In the genomic region with DNA sequence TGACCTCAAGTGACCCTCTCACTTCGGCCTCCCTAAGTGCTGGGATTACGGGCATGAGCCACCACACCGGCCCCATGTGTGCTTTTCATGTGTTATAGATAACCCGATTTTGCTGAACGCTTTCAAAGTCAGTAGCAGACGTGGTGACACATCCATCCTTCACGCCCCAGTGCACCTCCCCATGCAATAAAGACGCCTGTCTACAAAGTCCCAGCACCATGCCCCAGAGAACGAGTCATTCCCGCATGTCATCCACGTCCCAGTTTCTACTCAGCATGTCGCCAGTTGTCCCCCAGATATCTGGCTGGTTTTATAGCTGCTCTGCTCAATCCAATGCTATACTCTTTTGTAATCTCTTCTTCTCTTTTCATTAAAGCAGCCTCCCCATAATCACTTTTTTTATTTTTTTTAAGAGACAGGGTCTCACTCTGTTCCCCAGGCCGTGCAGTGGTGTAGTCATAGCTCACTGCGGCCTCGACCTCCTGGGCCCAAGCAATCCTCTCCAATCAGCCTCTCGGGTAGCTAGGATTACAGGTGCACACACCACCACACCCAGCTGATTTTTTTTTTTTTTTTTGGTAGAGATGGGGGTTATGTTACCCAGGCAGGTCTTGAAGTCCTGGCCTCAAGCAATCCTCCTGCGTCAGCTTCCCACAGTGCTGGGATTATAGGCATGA, we compare ENCODE assay signal across 8 cellular contexts. TPM values are rescaled to one million over a fixed set of nuclear protein-coding genes. Genes with fewer than 3 reads are reported as not detected.
DNase-seq lines count a peak whose midpoint lies in the region; ATAC-seq and TF ChIP-seq lines count a peak whose summit lies in the region.

No MANE protein-coding gene starts in this region.

- peaks cover 0 to 74% (median 2%) of the 10 kb centered on the region in 11 experiments; a peak in 9 of 22 replicates for H4K20me1 ChIP-seq in BLaER1 treated with 17β-estradiol and CSF1 and Interleukin-3, amounts not matched to agents 10 nM and 100 nM

- H3K4me1 ChIP-seq in BLaER1 treated with 17β-estradiol and CSF1 and Interleukin-3, amounts not matched to agents 10 nM and 100 nM: peaks cover 89 to 96% (median 92%) of the 10 kb centered on the region in 10 experiments
- peaks cover 51% of the 10 kb centered on the region for H3K4me1 ChIP-seq in colonic mucosa

- peaks cover 0 to 17% (median 13%) of the 10 kb centered on the region in 11 experiments; a peak in 16 of 22 replicates for H3K9me3 ChIP-seq in BLaER1 treated with 17β-estradiol and CSF1 and Interleukin-3, amounts not matched to agents 10 nM and 100 nM (replicated peaks in 1 of 11)
- H3K9me3 ChIP-seq in colonic mucosa: no peaks in the 10 kb centered on the region

- DNase-seq in SK-N-DZ (ENCODE audit: low spot score): peak; percentile 26
- no peak for DNase-seq in colonic mucosa
- DNase-seq in stimulated activated CD4-positive, alpha-beta T cell treated with anti-CD3 and anti-CD28 coated beads, Interleukin-2, amount 100 ng/mL, for 48 hours: peak; percentile 15 to 20
- DNase-seq in H7: no peak
- DNase-seq in NCI-H748 treated with DMSO at 0.1 percent for 48 hours (lab: John Stamatoyannopoulos, UW): no peak

- peak overlapping the region; percentile 82 to 91 (median 87) for H3K4me2 ChIP-seq in BLaER1 treated with 17β-estradiol and CSF1 and Interleukin-3, amounts not matched to agents 10 nM and 100 nM

- H3K27me3 ChIP-seq in BLaER1 treated with 17β-estradiol and CSF1 and Interleukin-3, amounts not matched to agents 10 nM and 100 nM: no peaks in the 10 kb centered on the region
- no peaks in the 10 kb centered on the region for H3K27me3 ChIP-seq in colonic mucosa
- no peaks in the 10 kb centered on the region for H3K27me3 ChIP-seq in H7 (ENCODE audit: control insufficient read depth, insufficient read depth, low read length)

- ATAC-seq in GM21529 (IDR thresholded peaks at IDR 0.05; ENCODE audit: unreplicated experiment) (peak; percentile 31), HG03108 (IDR thresholded peaks at IDR 0.05; ENCODE audit: unreplicated experiment) (no peak)

- no peak for TF ChIP-seq CTCF in colonic mucosa (IDR thresholded peaks at IDR 0.05)

- peak overlapping the region; percentile 16 to 99 (median 97); a peak in 21 of 22 replicates for H3K27ac ChIP-seq in BLaER1 treated with 17β-estradiol and CSF1 and Interleukin-3, amounts not matched to agents 10 nM and 100 nM
- peak overlapping the region; percentile 95 for H3K27ac ChIP-seq in colonic mucosa

- H3K36me3 ChIP-seq in BLaER1 treated with 17β-estradiol and CSF1 and Interleukin-3, amounts not matched to agents 10 nM and 100 nM: peaks cover 31 to 76% (median 70%) of the 10 kb centered on the region in 11 experiments
- no peaks in the 10 kb centered on the region for H3K36me3 ChIP-seq in colonic mucosa
- peaks cover 5% of the 10 kb centered on the region for H3K36me3 ChIP-seq in H7 (replicated peaks; ENCODE audit: control insufficient read depth, insufficient read depth, low read length)

- H3K4me3 ChIP-seq in BLaER1 treated with 17β-estradiol and CSF1 and Interleukin-3, amounts not matched to agents 10 nM and 100 nM: peak overlapping the region in 8 of 10 experiments; percentile 11 to 59 (median 40); a peak in 11 of 20 replicates
- H3K4me3 ChIP-seq in colonic mucosa (no peak overlapping the region), H7 (ENCODE audit: insufficient read depth, low read depth, low read length) (no peak overlapping the region)

- peak overlapping the region; percentile 61 to 91 (median 85); a peak in 21 of 22 replicates for H3K9ac ChIP-seq in BLaER1 treated with 17β-estradiol and CSF1 and Interleukin-3, amounts not matched to agents 10 nM and 100 nM
- H3K9ac ChIP-seq in colonic mucosa (ENCODE audit: low read depth in 2 of 2, low read length in 2 of 2): peak overlapping the region in 1 of 2 donors; percentile 77

- intact Hi-C loops in colonic mucosa (cut with DNase I): no loop called here

RNA-seq across cellular contexts. Expression of a gene that starts 42.5 kb away (rescaled TPM):
- 40.0 and 44.8 TPM in 2 replicates for polyA plus RNA-seq in SK-N-DZ (2014; cell fraction: cytosol; rRNA removed)
- 59.9 and 69.1 TPM in 2 replicates for polyA plus RNA-seq in SK-N-DZ (2014; cell fraction: nucleus; rRNA removed)
- total RNA-seq in colonic mucosa: 100 to 1,000 TPM; 450 to 461 TPM
- total RNA-seq in H7 (2014; rRNA removed; shearing (Covaris generic)): 77.6 and 89.9 TPM in 2 replicates

RNA-seq across cellular contexts. Expression of a gene that starts 59.2 kb away (rescaled TPM):
- polyA plus RNA-seq in SK-N-DZ (2014; cell fraction: cytosol; rRNA removed): 70.4 and 76.1 TPM in 2 replicates
- polyA plus RNA-seq in SK-N-DZ (2014; cell fraction: nucleus; rRNA removed): 258 and 376 TPM in 2 replicates
- 10 to 100 TPM; 74.9 to 94.1 TPM for total RNA-seq in colonic mucosa
- total RNA-seq in H7 (2014; rRNA removed; shearing (Covaris generic)): 52.4 and 64.9 TPM in 2 replicates

Comparison
In these comparisons a context has a peak if more than half of its experiments do, and no peak if none do; other contexts are left out.
1. H3K4me3 ChIP-seq: peak in BLaER1 treated with 17β-estradiol and CSF1 and Interleukin-3, amounts not matched to agents 10 nM and 100 nM (8 of 10); none in colonic mucosa (single experiment) and H7 (single experiment).
2. DNase-seq: peak in SK-N-DZ (single experiment) and stimulated activated CD4-positive, alpha-beta T cell treated with anti-CD3 and anti-CD28 coated beads, Interleukin-2, amount 100 ng/mL, for 48 hours (2 of 2); none in colonic mucosa (single experiment), H7 (single experiment) and NCI-H748 treated with DMSO at 0.1 percent for 48 hours (single experiment).